In the genomic region with DNA sequence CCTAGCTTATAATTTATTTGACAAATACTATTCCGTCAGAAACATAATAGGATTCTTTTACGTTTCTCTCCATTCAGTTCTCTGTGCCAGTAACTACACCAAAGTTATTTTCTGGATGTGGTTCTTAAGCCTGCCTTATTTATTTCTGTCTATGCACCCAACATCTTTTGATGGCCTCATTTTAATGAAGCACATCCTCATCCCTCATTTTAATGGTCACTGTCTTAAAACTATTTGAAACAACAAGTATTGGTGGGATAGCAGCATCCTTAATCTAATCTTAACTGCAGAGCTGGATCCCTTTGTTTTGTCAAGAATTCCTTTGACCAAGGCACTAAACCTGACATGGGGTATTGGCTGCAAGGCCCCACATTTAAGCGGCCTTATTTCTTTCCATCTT, we compare ENCODE assay signal across 25 cellular contexts.
"Had no signal": no experiment of that assay in that cellular context is flagged by ENCODE, and none has a peak within 500 bp of the region (broad histone marks: within the 10 kb centered on the region; RNA-seq: fewer than 3 reads in every experiment).

No MANE protein-coding gene starts in this region.

- H3K9me3 ChIP-seq: heart left ventricle, lower lobe of right lung, neutrophil, right atrium auricular region, spleen, suprapubic skin, thoracic aorta, tibial artery, upper lobe of right lung had no signal

- H3K4me1 Mint-ChIP-seq: neural progenitor cell; stimulated activated effector memory CD8-positive, alpha-beta T cell treated with anti-CD3 and anti-CD28 coated beads, Interleukin-12 subunit alpha, Interleukin-12 subunit beta, amount 100 ng/mL, for 72 hours had no signal

- H3K9me3 Mint-ChIP-seq: naive thymus-derived CD8-positive, alpha-beta T cell; nephron progenitor cell; neural progenitor cell; stimulated activated effector memory CD8-positive, alpha-beta T cell treated with anti-CD3 and anti-CD28 coated beads, Interleukin-12 subunit alpha, Interleukin-12 subunit beta, amount 100 ng/mL, for 72 hours; stimulated activated naive CD8-positive, alpha-beta T cell treated with anti-CD3 and anti-CD28 coated beads, Interleukin-15, Interleukin-2, amounts not matched to agents 100 ng/mL and 50 ng/mL, for 24 hours had no signal

- H2AFZ ChIP-seq: hepatocyte, neural progenitor cell, parathyroid adenoma had no signal

- H3K4me1 ChIP-seq: lower lobe of right lung, parathyroid adenoma, right atrium auricular region, spleen, suprapubic skin, tibial artery, upper lobe of right lung had no signal

- H3K4me2 ChIP-seq: hepatocyte, neural progenitor cell had no signal

- H3K27me3 ChIP-seq: heart left ventricle, hepatocyte, neural progenitor cell, neutrophil, right atrium auricular region, spleen, suprapubic skin, tibial artery, upper lobe of right lung had no signal

- H3K27ac ChIP-seq: heart left ventricle, hepatocyte, lower lobe of right lung, neural progenitor cell, neutrophil, parathyroid adenoma, right atrium auricular region, skin epidermis, spleen, suprapubic skin, thoracic aorta, tibial artery, upper lobe of right lung had no signal

- H3K4me3 Mint-ChIP-seq: naive thymus-derived CD8-positive, alpha-beta T cell; nephron progenitor cell; neural progenitor cell; stimulated activated effector memory CD8-positive, alpha-beta T cell treated with anti-CD3 and anti-CD28 coated beads, Interleukin-12 subunit alpha, Interleukin-12 subunit beta, amount 100 ng/mL, for 72 hours; stimulated activated naive CD8-positive, alpha-beta T cell treated with anti-CD3 and anti-CD28 coated beads, Interleukin-15, Interleukin-2, amounts not matched to agents 100 ng/mL and 50 ng/mL, for 24 hours had no signal

- FAIRE-seq: urothelium cell line had no signal

- DNase-seq: glutamatergic neuron; heart left ventricle; islet precursor cell; lower lobe of right lung; naive thymus-derived CD8-positive, alpha-beta T cell; nephron progenitor cell; occipital lobe; spleen; stimulated activated CD4-positive, alpha-beta T cell treated with anti-CD3 and anti-CD28 coated beads, Interleukin-4, amount 100 ng/mL, for 24 hours; stimulated activated naive CD4-positive, alpha-beta T cell; tibial artery; trophoblast cell; upper lobe of right lung had no signal

- H3K27me3 Mint-ChIP-seq: naive thymus-derived CD8-positive, alpha-beta T cell; progenitor cell of endocrine pancreas; stimulated activated naive CD8-positive, alpha-beta T cell treated with anti-CD3 and anti-CD28 coated beads, Interleukin-15, Interleukin-2, amounts not matched to agents 100 ng/mL and 50 ng/mL, for 24 hours had no signal

- H3K36me3 ChIP-seq: neutrophil had no signal

- H3K9ac ChIP-seq: neural progenitor cell, parathyroid adenoma had no signal

- H3K27ac Mint-ChIP-seq: naive thymus-derived CD8-positive, alpha-beta T cell; neural progenitor cell; progenitor cell of endocrine pancreas; stimulated activated effector memory CD8-positive, alpha-beta T cell treated with anti-CD3 and anti-CD28 coated beads, Interleukin-12 subunit alpha, Interleukin-12 subunit beta, amount 100 ng/mL, for 72 hours; stimulated activated naive CD8-positive, alpha-beta T cell treated with anti-CD3 and anti-CD28 coated beads, Interleukin-15, Interleukin-2, amounts not matched to agents 100 ng/mL and 50 ng/mL, for 24 hours had no signal

- H3K4me3 ChIP-seq: heart left ventricle, hepatocyte, lower lobe of right lung, neural progenitor cell, right atrium auricular region, skin epidermis, spleen, suprapubic skin, thoracic aorta, tibial artery, upper lobe of right lung had no signal
